In genomic region chr16:46896314-46896968, GRCh38 we compare ENCODE assay signal across 1 cellular context.
TF ChIP-seq lines count a peak whose summit lies in the region.

No MANE protein-coding gene starts in this region.

TF ChIP-seq in WTC11, 78 proteins besides CTCF, POLR2A, EP300 and RAD21:
- TF ChIP-seq PRRX2 (CRISPR knock-in tag; IDR thresholded peaks at IDR 0.05) (no peak), ZNF671 (CRISPR knock-in tag; IDR thresholded peaks at IDR 0.05) (no peak), IRF2 (CRISPR knock-in tag; IDR thresholded peaks at IDR 0.05; ENCODE audit: borderline replicate concordance, low read depth) (no peak)
